Comparison of ENCODE assay signal across 1 cellular context in the genomic region with DNA sequence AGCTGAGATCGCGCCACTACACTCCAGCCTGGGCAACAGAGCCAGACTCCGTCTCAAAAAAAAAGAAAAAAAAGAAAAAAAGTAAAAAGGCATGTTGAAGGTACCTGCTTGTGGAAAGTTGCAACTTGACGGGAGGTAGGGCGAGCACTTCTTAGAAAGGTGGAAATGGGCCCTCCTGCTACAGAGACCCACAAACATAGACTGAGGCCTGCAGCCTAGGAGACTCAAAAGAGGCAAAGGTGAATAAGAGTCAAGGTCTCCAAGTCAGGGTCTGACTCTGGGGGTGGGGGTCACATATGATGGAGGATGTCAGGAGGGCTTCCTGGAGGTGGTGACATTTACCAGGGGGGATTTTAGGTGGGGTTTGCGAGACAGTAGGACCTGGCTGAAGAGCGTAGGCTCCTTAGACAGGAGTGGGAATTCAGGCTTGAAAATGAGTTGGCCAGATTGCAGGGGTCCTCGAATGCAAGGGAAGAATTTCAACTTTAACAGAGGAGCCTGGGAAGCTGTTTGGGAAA.
TF ChIP-seq lines count a peak whose summit lies in the region.

No MANE protein-coding gene starts in this region.

TF ChIP-seq in K562, 482 proteins besides CTCF, POLR2A, EP300 and RAD21:
- TF ChIP-seq, protein P1, sequence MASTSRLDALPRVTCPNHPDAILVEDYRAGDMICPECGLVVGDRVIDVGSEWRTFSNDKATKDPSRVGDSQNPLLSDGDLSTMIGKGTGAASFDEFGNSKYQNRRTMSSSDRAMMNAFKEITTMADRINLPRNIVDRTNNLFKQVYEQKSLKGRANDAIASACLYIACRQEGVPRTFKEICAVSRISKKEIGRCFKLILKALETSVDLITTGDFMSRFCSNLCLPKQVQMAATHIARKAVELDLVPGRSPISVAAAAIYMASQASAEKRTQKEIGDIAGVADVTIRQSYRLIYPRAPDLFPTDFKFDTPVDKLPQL (IDR thresholded peaks at IDR 0.05; ENCODE audit: extremely low read depth, insufficient read length), result no peak
- no peak for TF ChIP-seq XRCC4 (IDR thresholded peaks at IDR 0.05; ENCODE audit: extremely low read depth, insufficient read depth, insufficient read length)
- peak; percentile 46; the same call in 1 of the 2 replicates for TF ChIP-seq ZNF436 (CRISPR knock-in tag; IDR thresholded peaks at IDR 0.05)
- TF ChIP-seq CBFA2T3 (IDR thresholded peaks at IDR 0.05), result no peak
- peak; percentile 96 for TF ChIP-seq ZFP36 (IDR thresholded peaks at IDR 0.05; ENCODE audit: low read depth, low read length, partially characterized antibody)
- TF ChIP-seq RBM22 (IDR thresholded peaks at IDR 0.05; ENCODE audit: low read depth, low read length, poor library complexity, severe bottlenecking), result no peak
